8 cellular contexts compared by ENCODE assay signal in genomic region chr17:50274142-50274944, GRCh38. TPM values are rescaled to one million over a fixed set of nuclear protein-coding genes. Genes with fewer than 3 reads are reported as not detected.
DNase-seq lines count a peak whose midpoint lies in the region; ATAC-seq and TF ChIP-seq lines count a peak whose summit lies in the region.

TMEM92 (plus strand) TSS chr17:50274466; CDS start chr17:50274502, 36 bp downstream.

- intact Hi-C loops in mucosa of descending colon (cut with DNase I, micrococcal nuclease), result loop anchor here in 1 of 2 donors (5.0 kb wide), 1 partner anchor 72 kb away; the partner anchor contains the start of gene COL1A1

- peaks cover 65% of the 10 kb centered on the region for H3K27me3 Mint-ChIP-seq in central memory CD8-positive, alpha-beta T cell

- H3K36me3 Mint-ChIP-seq in central memory CD8-positive, alpha-beta T cell (ENCODE audit: insufficient read depth), result peaks cover 2% of the 10 kb centered on the region

- no peak within 1 kb of the TSS for H3K27ac Mint-ChIP-seq in central memory CD8-positive, alpha-beta T cell (ENCODE audit: low read depth)

- peaks cover 8% of the 10 kb centered on the region for H3K4me1 Mint-ChIP-seq in central memory CD8-positive, alpha-beta T cell

- no peaks in the 10 kb centered on the region for H3K36me3 ChIP-seq in BJ (ENCODE audit: control insufficient read depth, insufficient read depth, low read length)
- no peaks in the 10 kb centered on the region for H3K36me3 ChIP-seq in mucosa of descending colon (ENCODE audit: low read depth)

- DNase-seq in BJ (ENCODE audit: low read depth), result no peak
- peak; percentile 66 for DNase-seq in HT-29 (ENCODE audit: low spot score)
- no peak for DNase-seq in central memory CD8-positive, alpha-beta T cell (ENCODE audit: low spot score in 2 of 2)
- peak; percentile 82 to 87 (median 85) for DNase-seq in mucosa of descending colon
- no peak for DNase-seq in putamen (ENCODE audit: low spot score)
- DNase-seq in substantia nigra (lab: John Stamatoyannopoulos, UW), result no peak
- no peak for DNase-seq in NCI-H2171 (lab: John Stamatoyannopoulos, UW)
- DNase-seq in GM03348 (ENCODE audit: low spot score), result no peak

- CTCF ChIA-PET in BJ (lab: Yijun Ruan, JAX), result interaction anchor here (0.7 to 18.7 kb wide), 12 partner anchors 13 to 122 kb away, joined by 3 to 515 read pairs (median 17); partner anchors contain the start of gene COL1A1

- ATAC-seq in central memory CD8-positive, alpha-beta T cell (replicated peaks; ENCODE audit: extremely low read depth, poor library complexity, severe bottlenecking), result no peak
- ATAC-seq in mucosa of descending colon, result peak; percentile 83

- H3K4me3 Mint-ChIP-seq in central memory CD8-positive, alpha-beta T cell, result peak within 1 kb of the TSS; percentile 19

- H3K27ac ChIP-seq in substantia nigra (ENCODE audit: low read depth, low read length, poor library complexity, severe bottlenecking), result no peak within 1 kb of the TSS

- H3K4me3 ChIP-seq in BJ (ENCODE audit: low read depth, low read length) (peak within 1 kb of the TSS; percentile 51), mucosa of descending colon (no peak within 1 kb of the TSS)

- no peaks in the 10 kb centered on the region for H3K9me3 ChIP-seq in mucosa of descending colon

- TF ChIP-seq CTCF in BJ (IDR thresholded peaks at IDR 0.05; ENCODE audit: insufficient read depth, low read depth, low read length) (no peak), mucosa of descending colon (IDR thresholded peaks at IDR 0.05) (no peak)

- peaks cover 25% of the 10 kb centered on the region for H3K4me1 ChIP-seq in mucosa of descending colon (ENCODE audit: low read depth)

- H3K27me3 ChIP-seq in BJ (ENCODE audit: control insufficient read depth, insufficient read depth, low read length), result no peaks in the 10 kb centered on the region

- no peaks in the 10 kb centered on the region for H3K9me3 Mint-ChIP-seq in central memory CD8-positive, alpha-beta T cell

- POLR2A ChIA-PET in BJ (lab: Charles Lee), result interaction anchor here (0.6 to 11.4 kb wide), 2 partner anchors 72 to 91 kb away, joined by 3 to 286 read pairs; partner anchors contain the start of gene COL1A1

RNA-seq across cellular contexts. Expression of gene TMEM92, which starts in this region (rescaled TPM):
- polyA plus RNA-seq in BJ (2011; rRNA removed), result 0.58 and 0.67 TPM in 2 replicates
- polyA minus RNA-seq in BJ (2011; rRNA and poly(A)+ RNA removed), result 0.10 and 0.33 TPM in 2 replicates
- 5.9 and 17.8 TPM in 2 replicates for total RNA-seq in HT-29 (2014; rRNA removed; shearing (Covaris generic))
- total RNA-seq in mucosa of descending colon, result 1 to 10 TPM; 1.3 to 2.8 (median 2.6) TPM

Comparison
In these comparisons a context has a peak if more than half of its experiments do, and no peak if none do; other contexts are left out.
1. DNase-seq: peak in HT-29 (single experiment) and mucosa of descending colon (3 of 3); none in BJ (single experiment), central memory CD8-positive, alpha-beta T cell (0 of 2), putamen (single experiment), substantia nigra (0 of 49), NCI-H2171 (single experiment) and GM03348 (single experiment).